Comparison of ENCODE assay signal across 13 cellular contexts in genomic region chr2:70122470-70122869, GRCh38. TPM values are rescaled to one million over a fixed set of nuclear protein-coding genes. Genes with fewer than 3 reads are reported as not detected.
DNase-seq lines count a peak whose midpoint lies in the region; ATAC-seq and TF ChIP-seq lines count a peak whose summit lies in the region.
"Had no signal": no experiment of that assay in that cellular context is flagged by ENCODE, and none has a peak within 500 bp of the region (broad histone marks: within the 10 kb centered on the region; RNA-seq: fewer than 3 reads in every experiment).

No MANE protein-coding gene starts in this region.

- peaks cover 98% of the 10 kb centered on the region for H3K4me1 ChIP-seq in DOHH2 (ENCODE audit: control insufficient read depth, low read length)

- no peaks in the 10 kb centered on the region for H3K9me3 Mint-ChIP-seq in endothelial cell (ENCODE audit: unreplicated experiment)
- H3K9me3 Mint-ChIP-seq: H9 had no signal

- H3K36me3 Mint-ChIP-seq in endothelial cell (ENCODE audit: low read depth, unreplicated experiment) = peaks cover 15% of the 10 kb centered on the region

- H3K9me2 ChIP-seq in DOHH2 (replicated peaks; ENCODE audit: control insufficient read depth, low read length) = no peaks in the 10 kb centered on the region

- no peak for DNase-seq in SK-N-MC (ENCODE audit: low read depth, low spot score)
- DNase-seq in endothelial cell (ENCODE audit: low spot score) = no peak
- DNase-seq in NCI-H1048 (lab: John Stamatoyannopoulos, UW) = no peak
- no peak for DNase-seq in activated gamma-delta T cell (lab: John Stamatoyannopoulos, UW)
- DNase-seq: activated naive CD4-positive, alpha-beta T cell treated with Interleukin-2 at 50 U/mL for 16 hours; dermis blood vessel endothelial cell; DMS79 treated with DMSO at 0.1 percent for 48 hours; NCI-H1694; stimulated activated CD4-positive, alpha-beta T cell treated with anti-CD3 and anti-CD28 coated beads, Interleukin-2, amount 100 ng/mL, for 48 hours had no signal

- no peak for ATAC-seq in HG02588 (IDR thresholded peaks at IDR 0.05; ENCODE audit: unreplicated experiment)

- no peaks in the 10 kb centered on the region for H4K20me1 ChIP-seq in DOHH2 (ENCODE audit: control insufficient read depth, insufficient read depth, low read depth, low read length)

- H3K4me2 ChIP-seq in DOHH2 (ENCODE audit: low read length) = peak overlapping the region; percentile 71

- H3K27ac ChIP-seq in DOHH2 (ENCODE audit: low read depth, low read length) (peak overlapping the region; percentile 96), SK-N-MC (peak overlapping the region; percentile 98), skin epidermis (peak overlapping the region in 14 of 21 experiments; percentile 21 to 100 (median 98))

- no peak overlapping the region for H3K4me3 Mint-ChIP-seq in endothelial cell (ENCODE audit: unreplicated experiment)

- no peaks in the 10 kb centered on the region for H3K79me2 ChIP-seq in DOHH2 (ENCODE audit: control insufficient read depth, low read length)

- H3K27ac Mint-ChIP-seq in endothelial cell (ENCODE audit: unreplicated experiment) = peak overlapping the region; percentile 100

- H3K36me3 ChIP-seq in DOHH2 (ENCODE audit: control insufficient read depth, low read length) (no peaks in the 10 kb centered on the region), SK-N-MC (ENCODE audit: insufficient read depth, low read length) (no peaks in the 10 kb centered on the region)

- H3F3A ChIP-seq in DOHH2 (ENCODE audit: control insufficient read depth, insufficient read depth) = peaks cover 47% of the 10 kb centered on the region

- peaks cover 39% of the 10 kb centered on the region for H3K4me1 Mint-ChIP-seq in endothelial cell (ENCODE audit: unreplicated experiment)

- TF ChIP-seq CTCF in DOHH2 (IDR thresholded peaks at IDR 0.05; ENCODE audit: low read depth, low read length, poor library complexity, severe bottlenecking) (no peak), endothelial cell (IDR thresholded peaks at IDR 0.05; ENCODE audit: unreplicated experiment) (no peak)

- H3K4me3 ChIP-seq in DOHH2 (ENCODE audit: low read length) (peak overlapping the region; percentile 43; the same call in 1 of the 2 replicates), SK-N-MC (no peak overlapping the region), skin epidermis (no peak overlapping the region)

- H3K9me3 ChIP-seq in DOHH2 (ENCODE audit: control insufficient read depth, insufficient read depth, low read length) (no peaks in the 10 kb centered on the region), SK-N-MC (ENCODE audit: low read depth, low read length) (no peaks in the 10 kb centered on the region)

- H3K27me3 ChIP-seq in DOHH2 (ENCODE audit: control insufficient read depth, low read length) = no peaks in the 10 kb centered on the region

- peaks cover 25% of the 10 kb centered on the region for H3K27me3 Mint-ChIP-seq in endothelial cell (ENCODE audit: unreplicated experiment)

- no peak overlapping the region for H3K9ac ChIP-seq in SK-N-MC (ENCODE audit: insufficient read length)

RNA-seq across cellular contexts. Expression of gene PCBP1, which starts 35.2 kb away (rescaled TPM):
- total RNA-seq in endothelial cell (ENCODE audit: unreplicated experiment) = 302 TPM
